Comparison of ENCODE assay signal across 32 cellular contexts in the genomic region with DNA sequence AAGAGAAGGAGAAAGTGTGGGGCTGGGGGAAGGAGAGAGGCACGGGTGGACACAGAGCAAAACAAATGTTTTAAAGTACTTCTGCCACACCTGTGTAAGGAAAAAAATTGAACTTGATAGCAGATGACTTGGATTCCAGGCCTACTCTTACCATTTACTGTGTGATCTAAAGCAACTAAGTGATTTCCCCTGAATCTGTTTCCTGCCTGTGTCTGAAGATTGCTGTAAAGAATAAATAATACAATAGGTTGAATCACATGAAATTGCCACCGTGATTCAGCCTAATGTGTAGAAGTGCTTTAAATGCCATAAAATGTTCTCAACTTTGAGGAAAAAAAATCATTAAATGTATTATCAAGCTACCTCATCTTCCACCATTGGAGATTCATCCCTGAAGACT. TPM values are rescaled to one million over a fixed set of nuclear protein-coding genes. Genes with fewer than 3 reads are reported as not detected.
DNase-seq lines count a peak whose midpoint lies in the region; ATAC-seq and TF ChIP-seq lines count a peak whose summit lies in the region.
"Had no signal": no experiment of that assay in that cellular context is flagged by ENCODE, and none has a peak within 500 bp of the region (broad histone marks: within the 10 kb centered on the region; RNA-seq: fewer than 3 reads in every experiment).

No MANE protein-coding gene starts in this region.

- no peaks in the 10 kb centered on the region for H3K9me3 Mint-ChIP-seq in Calu3 (ENCODE audit: low read depth, unreplicated experiment)
- H3K9me3 Mint-ChIP-seq in activated naive CD8-positive, alpha-beta T cell treated with anti-CD3 and anti-CD28 coated beads for 36 hours: no peaks in the 10 kb centered on the region
- H3K9me3 Mint-ChIP-seq: activated naive CD8-positive, alpha-beta T cell treated with anti-CD3 and anti-CD28 coated beads, Interleukin-2, amount 10 ng/mL, durations not matched to agents 7 days and 5 days; effector memory CD8-positive, alpha-beta T cell; mesothelial cell of epicardium; stimulated activated effector memory CD8-positive, alpha-beta T cell treated with anti-CD3 and anti-CD28 coated beads, Interleukin-12 subunit alpha, Interleukin-12 subunit beta, amount 100 ng/mL, for 72 hours; T-cell had no signal

- ATAC-seq in GM21447 (IDR thresholded peaks at IDR 0.05; ENCODE audit: unreplicated experiment) (peak; percentile 17), GM18517 (IDR thresholded peaks at IDR 0.05; ENCODE audit: unreplicated experiment) (no peak)
- ATAC-seq: effector memory CD8-positive, alpha-beta T cell; esophagus mucosa; naive thymus-derived CD4-positive, alpha-beta T cell; psoas muscle; stimulated activated effector memory CD8-positive, alpha-beta T cell treated with anti-CD3 and anti-CD28 coated beads, Interleukin-12 subunit alpha, Interleukin-12 subunit beta, amount 100 ng/mL, for 72 hours; T-cell had no signal

- intact Hi-C loops in Calu3 (cut with micrococcal nuclease; ENCODE audit: unreplicated experiment): no loop called here

- no peaks in the 10 kb centered on the region for H3K9me3 ChIP-seq in neutrophil
- H3K9me3 ChIP-seq: ascending aorta, colonic mucosa, psoas muscle, upper lobe of left lung had no signal

- peak overlapping the region; percentile 40 for H3K27ac ChIP-seq in neutrophil
- H3K27ac ChIP-seq: ascending aorta, C4-2B, colonic mucosa, RWPE1 had no signal

- no peaks in the 10 kb centered on the region for H3K36me3 Mint-ChIP-seq in Calu3 (ENCODE audit: insufficient read depth, unreplicated experiment)
- H3K36me3 Mint-ChIP-seq in activated naive CD8-positive, alpha-beta T cell treated with anti-CD3 and anti-CD28 coated beads for 36 hours: no peaks in the 10 kb centered on the region
- H3K36me3 Mint-ChIP-seq: activated naive CD8-positive, alpha-beta T cell treated with anti-CD3 and anti-CD28 coated beads, Interleukin-2, amount 10 ng/mL, durations not matched to agents 7 days and 5 days; mesothelial cell of epicardium; stimulated activated effector memory CD8-positive, alpha-beta T cell treated with anti-CD3 and anti-CD28 coated beads, Interleukin-12 subunit alpha, Interleukin-12 subunit beta, amount 100 ng/mL, for 72 hours had no signal

- H3K27ac Mint-ChIP-seq in Calu3 (ENCODE audit: unreplicated experiment): peak overlapping the region; percentile 9
- H3K27ac Mint-ChIP-seq in activated naive CD8-positive, alpha-beta T cell treated with anti-CD3 and anti-CD28 coated beads for 36 hours: no peak overlapping the region
- H3K27ac Mint-ChIP-seq: activated naive CD8-positive, alpha-beta T cell treated with anti-CD3 and anti-CD28 coated beads, Interleukin-2, amount 10 ng/mL, durations not matched to agents 7 days and 5 days; effector memory CD8-positive, alpha-beta T cell; mesothelial cell of epicardium; naive thymus-derived CD4-positive, alpha-beta T cell; stimulated activated effector memory CD8-positive, alpha-beta T cell treated with anti-CD3 and anti-CD28 coated beads, Interleukin-12 subunit alpha, Interleukin-12 subunit beta, amount 100 ng/mL, for 72 hours; T-cell had no signal

- H3K36me3 ChIP-seq in neutrophil: peaks cover 13% of the 10 kb centered on the region
- H3K36me3 ChIP-seq: ascending aorta, cardiac muscle cell, colonic mucosa, upper lobe of left lung had no signal

- H3K27me3 ChIP-seq in neutrophil: no peaks in the 10 kb centered on the region
- H3K27me3 ChIP-seq: ascending aorta, cardiac muscle cell, colonic mucosa, upper lobe of left lung had no signal

- H3K4me3 Mint-ChIP-seq in Calu3 (ENCODE audit: low read depth, unreplicated experiment): peak overlapping the region; percentile 0
- H3K4me3 Mint-ChIP-seq in activated naive CD8-positive, alpha-beta T cell treated with anti-CD3 and anti-CD28 coated beads for 36 hours: no peak overlapping the region
- H3K4me3 Mint-ChIP-seq: activated naive CD8-positive, alpha-beta T cell treated with anti-CD3 and anti-CD28 coated beads, Interleukin-2, amount 10 ng/mL, durations not matched to agents 7 days and 5 days; effector memory CD8-positive, alpha-beta T cell; mesothelial cell of epicardium; naive thymus-derived CD4-positive, alpha-beta T cell; stimulated activated effector memory CD8-positive, alpha-beta T cell treated with anti-CD3 and anti-CD28 coated beads, Interleukin-12 subunit alpha, Interleukin-12 subunit beta, amount 100 ng/mL, for 72 hours; T-cell had no signal

- no peak for DNase-seq in Calu3
- DNase-seq in NCI-H2227 treated with DMSO at 0.1 percent for 48 hours (lab: John Stamatoyannopoulos, UW): peak; percentile 59
- DNase-seq in activated naive CD8-positive, alpha-beta T cell treated with anti-CD3 and anti-CD28 coated beads for 36 hours: no peak
- no peak for DNase-seq in NCI-H1092 treated with DMSO at 0.1 percent for 48 hours (lab: John Stamatoyannopoulos, UW)
- DNase-seq: activated CD4-positive, alpha-beta T cell treated with anti-CD3 and anti-CD28 coated beads for 48 hours; activated gamma-delta T cell; activated naive CD8-positive, alpha-beta T cell treated with anti-CD3 and anti-CD28 coated beads, Interleukin-2, amount 10 ng/mL, durations not matched to agents 7 days and 5 days; activated T-cell treated with anti-CD3 and anti-CD28 coated beads, Interleukin-2, amount 50 U/mL, for 1 hour; colonic mucosa; DMS79; effector memory CD8-positive, alpha-beta T cell; GDM1; head of caudate nucleus; kidney; naive thymus-derived CD4-positive, alpha-beta T cell; NCI-H1092; NCI-H2029 treated with DMSO at 0.1 percent for 48 hours; NCI-H82; occipital lobe; psoas muscle; T-cell; upper lobe of left lung had no signal

- peaks cover 14 to 20% of the 10 kb centered on the region in 2 experiments for H3K4me1 ChIP-seq in neutrophil (ENCODE audit: control insufficient read depth in 1 of 2, insufficient read depth in 1 of 2, low read depth in 1 of 2, low read length in 1 of 2)
- H3K4me1 ChIP-seq: colonic mucosa had no signal

- no TSS peak for BruUV-seq in Calu3 (replicated peaks; lab: Mats Ljungman, UMichigan)

- no peaks in the 10 kb centered on the region for H3K27me3 Mint-ChIP-seq in Calu3 (ENCODE audit: unreplicated experiment)
- H3K27me3 Mint-ChIP-seq in activated naive CD8-positive, alpha-beta T cell treated with anti-CD3 and anti-CD28 coated beads for 36 hours: peaks cover 4% of the 10 kb centered on the region

- TF ChIP-seq CTCF in Calu3 (IDR thresholded peaks at IDR 0.05; ENCODE audit: unreplicated experiment) (no peak), neutrophil (IDR thresholded peaks at IDR 0.05) (no peak)

- H3K4me1 Mint-ChIP-seq in Calu3 (ENCODE audit: low read depth, unreplicated experiment): peaks cover 42% of the 10 kb centered on the region
- H3K4me1 Mint-ChIP-seq in activated naive CD8-positive, alpha-beta T cell treated with anti-CD3 and anti-CD28 coated beads for 36 hours: no peaks in the 10 kb centered on the region
- H3K4me1 Mint-ChIP-seq: mesothelial cell of epicardium; stimulated activated effector memory CD8-positive, alpha-beta T cell treated with anti-CD3 and anti-CD28 coated beads, Interleukin-12 subunit alpha, Interleukin-12 subunit beta, amount 100 ng/mL, for 72 hours; T-cell had no signal

- H3K4me3 ChIP-seq in neutrophil (ENCODE audit: low read depth in 1 of 2, low read length in 1 of 2): no peak overlapping the region
- H3K4me3 ChIP-seq: ascending aorta, cardiac muscle cell, colonic mucosa, psoas muscle, upper lobe of left lung had no signal

- CTCF ChIA-PET in Calu3 (lab: Charles Lee): no interaction called here

RNA-seq across cellular contexts. Expression of a gene that starts 27.6 kb away (rescaled TPM):
- 42.0 and 43.3 TPM in 2 replicates for total RNA-seq in Calu3 (2022)
- 1 to 10 TPM; 5.7 TPM for total RNA-seq in activated naive CD8-positive, alpha-beta T cell treated with anti-CD3 and anti-CD28 coated beads for 36 hours
